In genomic region chrX:44875185-44875489, GRCh38 we compare ENCODE assay signal across 8 cellular contexts. TPM values are rescaled to one million over a fixed set of nuclear protein-coding genes. Genes with fewer than 3 reads are reported as not detected.
DNase-seq lines count a peak whose midpoint lies in the region; ATAC-seq and TF ChIP-seq lines count a peak whose summit lies in the region.

No MANE protein-coding gene starts in this region.

- H3K27me3 ChIP-seq in SU-DHL-6 (ENCODE audit: low read length) (no peaks in the 10 kb centered on the region), gastrocnemius medialis (no peaks in the 10 kb centered on the region)

- no peaks in the 10 kb centered on the region for H3K9me2 ChIP-seq in SU-DHL-6 (replicated peaks; ENCODE audit: insufficient read depth, low read length)

- H3K79me2 ChIP-seq in SU-DHL-6 (ENCODE audit: insufficient read depth, low read length) = peaks cover 78% of the 10 kb centered on the region

- no peak for DNase-seq in GM12865 (ENCODE audit: low read depth)
- DNase-seq in fibroblast of the aortic adventitia (ENCODE audit: low read depth) = no peak
- no peak for DNase-seq in gastrocnemius medialis
- no peak for DNase-seq in OCI-M2 (lab: John Stamatoyannopoulos, UW; ENCODE audit: unreplicated experiment)
- no peak for DNase-seq in NCI-H524 treated with DMSO at 0.1 percent for 48 hours (lab: John Stamatoyannopoulos, UW)
- DNase-seq in amygdala (lab: John Stamatoyannopoulos, UW) = no peak
- DNase-seq in NCI-H526 (lab: John Stamatoyannopoulos, UW) = no peak

- peak overlapping the region; percentile 94 for H3K4me2 ChIP-seq in SU-DHL-6 (ENCODE audit: low read depth, low read length, poor library complexity, severe bottlenecking)

- peak overlapping the region; percentile 70 for H3K9ac ChIP-seq in SU-DHL-6 (ENCODE audit: low read length)

- no peak for ATAC-seq in gastrocnemius medialis

- no peak for TF ChIP-seq CTCF in GM12865 (IDR thresholded peaks at IDR 0.05; ENCODE audit: insufficient read depth, low read depth, low read length, missing control alignments)
- TF ChIP-seq CTCF in SU-DHL-6 (IDR thresholded peaks at IDR 0.05; ENCODE audit: insufficient read depth, low read length, poor library complexity, severe bottlenecking) = no peak
- no peak for TF ChIP-seq CTCF in fibroblast of the aortic adventitia (IDR thresholded peaks at IDR 0.05; ENCODE audit: insufficient read depth, low read length)
- no peak for TF ChIP-seq CTCF in gastrocnemius medialis (IDR thresholded peaks at IDR 0.05 in 4 of 5, conservative IDR thresholded peaks at IDR 0.05 in 1 of 5)

- H3K27ac ChIP-seq in SU-DHL-6 (ENCODE audit: low read depth, low read length) = peak overlapping the region; percentile 75
- peak overlapping the region; percentile 94 to 100 (median 98) for H3K27ac ChIP-seq in gastrocnemius medialis

- H3F3A ChIP-seq in SU-DHL-6 (ENCODE audit: insufficient read depth) = peaks cover 10% of the 10 kb centered on the region; the same call in 1 of the 2 replicates

- TF ChIP-seq POLR2A in gastrocnemius medialis (IDR thresholded peaks at IDR 0.05) = no peak

- peaks cover 17 to 58% of the 10 kb centered on the region in 2 donors for H3K4me1 ChIP-seq in gastrocnemius medialis

- no peak overlapping the region for H2AFZ ChIP-seq in SU-DHL-6 (ENCODE audit: low read depth, low read length, severe bottlenecking)

- in situ Hi-C loops in gastrocnemius medialis (cut with MboI; ENCODE audit: low sequenced_read_pairs in 4 of 4) = loop anchor here in 1 of 4 donors (25.0 kb wide), 1 partner anchor 187 kb away; no protein-coding TSS in a partner anchor

- no peaks in the 10 kb centered on the region for H3K9me3 ChIP-seq in SU-DHL-6 (ENCODE audit: insufficient read depth, low read length)
- H3K9me3 ChIP-seq in gastrocnemius medialis = no peaks in the 10 kb centered on the region

- H3K4me3 ChIP-seq in GM12865 (ENCODE audit: low read depth, low read length) = peak overlapping the region; percentile 92
- peak overlapping the region; percentile 80 for H3K4me3 ChIP-seq in SU-DHL-6 (ENCODE audit: insufficient read depth, low read length, poor library complexity, severe bottlenecking)
- H3K4me3 ChIP-seq in fibroblast of the aortic adventitia (ENCODE audit: low read depth, low read length) = peak overlapping the region; percentile 75
- H3K4me3 ChIP-seq in gastrocnemius medialis = peak overlapping the region; percentile 74 to 83 (median 77)

- H4K20me1 ChIP-seq in SU-DHL-6 (ENCODE audit: low read depth, low read length) = 0 out of 2 replicates have a peak, but pooled peaks cover 2% of the 10 kb centered on the region

- intact Hi-C loops in gastrocnemius medialis (cut with DNase I; ENCODE audit: low total_unique reads) = loop anchor here (2.0 to 10.0 kb wide), 3 partner anchors 60 to 640 kb away; no protein-coding TSS in a partner anchor

- H3K36me3 ChIP-seq in SU-DHL-6 (ENCODE audit: low read length) (no peaks in the 10 kb centered on the region), gastrocnemius medialis (no peaks in the 10 kb centered on the region)

RNA-seq across cellular contexts. Expression of gene KDM6A, which starts 2.1 kb away (rescaled TPM):
- total RNA-seq in fibroblast of the aortic adventitia (ENCODE audit: low replicate concordance) = 8.7 and 20.6 TPM in 2 replicates
- 10 to 100 TPM; 14.3 to 29.2 (median 20.1) TPM for total RNA-seq in gastrocnemius medialis

RNA-seq across cellular contexts. Expression of gene DUSP21, which starts 31.3 kb away (rescaled TPM):
- not detected in 2 replicates for total RNA-seq in fibroblast of the aortic adventitia (ENCODE audit: low replicate concordance)
- not detected for total RNA-seq in gastrocnemius medialis
